In genomic region chr3:63870606-63871005, GRCh38 we compare ENCODE assay signal across 16 cellular contexts. TPM values are rescaled to one million over a fixed set of nuclear protein-coding genes. Genes with fewer than 3 reads are reported as not detected.
"Had no signal": no experiment of that assay in that cellular context is flagged by ENCODE, and none has a peak within 500 bp of the region (broad histone marks: within the 10 kb centered on the region; RNA-seq: fewer than 3 reads in every experiment).

No MANE protein-coding gene starts in this region.

- H3K4me3 ChIP-seq: lung, thyroid gland had no signal

- H3K9me3 ChIP-seq: thyroid gland had no signal

- ATAC-seq: left colon; stimulated activated memory B cell treated with anti-CD40 and anti-IgM and Interleukin-4, amounts not matched to agents 10 μg/mL and 1 μg/mL and 100 μg/mL, for 72 hours had no signal

- DNase-seq: activated CD4-positive, alpha-beta T cell treated with anti-CD3 and anti-CD28 coated beads, Interleukin-2, amount 50 U/mL, for 1 hour; activated CD8-positive, alpha-beta memory T cell treated with anti-CD3 and anti-CD28 coated beads for 24 hours; anterior cingulate cortex; left colon; naive B cell; retina; stimulated activated CD4-positive, alpha-beta T cell treated with anti-CD3 and anti-CD28 coated beads, Interleukin-2, amount 100 ng/mL, for 48 hours; thyroid gland had no signal

- H3K27me3 Mint-ChIP-seq: naive B cell; stimulated activated memory B cell treated with anti-CD40 and anti-IgM and Interleukin-4, amounts not matched to agents 10 μg/mL and 1 μg/mL and 100 μg/mL, for 72 hours had no signal

- H3K9me3 Mint-ChIP-seq: activated T-helper 1 cell treated with anti-CD3 and anti-CD28 coated beads, Interleukin-12 subunit alpha, Interleukin-12 subunit beta, Interleukin-2, Interleukin-4 antibody, amounts not matched to agents 30 ng/mL and 10 ng/mL and 1 ng/mL, durations not matched to agents 14 hours and 24 hours and 36 hours; naive B cell; stimulated activated memory B cell treated with anti-CD40 and anti-IgM and Interleukin-4, amounts not matched to agents 10 μg/mL and 1 μg/mL and 100 μg/mL, for 72 hours had no signal

- H3K27me3 ChIP-seq: thyroid gland had no signal

- H3K36me3 Mint-ChIP-seq: naive B cell had no signal

- H3K36me3 ChIP-seq: thyroid gland had no signal

- H3K4me3 Mint-ChIP-seq: activated T-helper 1 cell treated with anti-CD3 and anti-CD28 coated beads, Interleukin-12 subunit alpha, Interleukin-12 subunit beta, Interleukin-2, Interleukin-4 antibody, amounts not matched to agents 30 ng/mL and 10 ng/mL and 1 ng/mL, durations not matched to agents 14 hours and 24 hours and 36 hours; stimulated activated memory B cell treated with anti-CD40 and anti-IgM and Interleukin-4, amounts not matched to agents 10 μg/mL and 1 μg/mL and 100 μg/mL, for 72 hours had no signal

- H3K27ac Mint-ChIP-seq: activated T-helper 1 cell treated with anti-CD3 and anti-CD28 coated beads, Interleukin-12 subunit alpha, Interleukin-12 subunit beta, Interleukin-2, Interleukin-4 antibody, amounts not matched to agents 30 ng/mL and 10 ng/mL and 1 ng/mL, durations not matched to agents 14 hours and 24 hours and 36 hours; stimulated activated memory B cell treated with anti-CD40 and anti-IgM and Interleukin-4, amounts not matched to agents 10 μg/mL and 1 μg/mL and 100 μg/mL, for 72 hours had no signal

RNA-seq across cellular contexts. Expression of gene SCAANT1, which starts 41.6 kb away (rescaled TPM):
- total RNA-seq: activated T-helper 1 cell treated with anti-CD3 and anti-CD28 coated beads, Interleukin-12 subunit alpha, Interleukin-12 subunit beta, Interleukin-2, Interleukin-4 antibody, amounts not matched to agents 30 ng/mL and 10 ng/mL and 1 ng/mL, durations not matched to agents 14 hours and 24 hours and 36 hours; bronchial epithelial cell; chondrocyte; dermis microvascular lymphatic vessel endothelial cell; left colon; lung; mononuclear cell; skeletal muscle tissue; thyroid gland had no signal

RNA-seq across cellular contexts. Expression of gene C3orf49, which starts 51.5 kb away (rescaled TPM):
- total RNA-seq: activated T-helper 1 cell treated with anti-CD3 and anti-CD28 coated beads, Interleukin-12 subunit alpha, Interleukin-12 subunit beta, Interleukin-2, Interleukin-4 antibody, amounts not matched to agents 30 ng/mL and 10 ng/mL and 1 ng/mL, durations not matched to agents 14 hours and 24 hours and 36 hours; bronchial epithelial cell; chondrocyte; dermis microvascular lymphatic vessel endothelial cell; left colon; lung; mononuclear cell; skeletal muscle tissue; thyroid gland had no signal
